Comparison of ENCODE assay signal across 16 cellular contexts in the genomic region with DNA sequence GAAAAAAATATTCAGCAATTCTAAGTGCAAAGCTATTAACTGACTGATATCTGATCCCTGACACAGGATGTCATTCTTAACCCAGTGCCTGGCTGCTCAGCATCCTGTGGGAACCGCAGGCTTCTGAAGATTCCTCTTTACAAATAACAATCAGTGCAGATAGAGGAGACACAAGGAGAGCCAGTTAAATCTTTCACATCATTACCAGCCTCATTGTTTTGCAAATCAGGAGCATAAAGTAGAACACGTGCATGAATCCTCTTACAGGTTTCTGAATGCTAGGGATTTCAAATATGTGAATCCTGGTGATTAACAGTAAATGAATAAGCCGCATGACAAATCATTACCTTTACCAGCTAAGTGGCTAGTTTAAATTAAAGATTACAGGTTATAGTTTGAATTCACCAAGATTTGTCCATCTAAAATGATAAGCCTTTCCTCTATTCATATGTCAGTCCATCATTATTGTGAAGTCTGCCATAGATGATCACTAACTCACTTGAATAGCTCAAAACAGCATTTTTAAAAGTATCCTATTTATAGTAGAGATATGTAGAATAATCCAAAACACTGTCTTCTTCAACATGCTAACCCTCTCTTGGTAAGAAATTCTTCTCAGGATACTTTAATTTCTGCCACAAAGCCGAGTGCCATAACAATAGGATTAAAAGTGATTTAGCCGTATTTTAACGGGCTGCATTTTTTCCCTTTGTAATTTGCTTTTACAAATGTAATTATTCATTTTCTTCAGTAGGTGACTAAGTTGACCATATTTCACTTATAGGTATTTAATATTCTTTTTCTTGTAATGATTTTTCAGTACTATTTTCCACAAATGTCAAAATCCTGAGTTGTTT.
A peak's percentile ranks its signal among the peaks of the same experiment; 100 is the strongest.
DNase-seq lines count a peak whose midpoint lies in the region; ATAC-seq and TF ChIP-seq lines count a peak whose summit lies in the region.
"Had no signal": no experiment of that assay in that cellular context is flagged by ENCODE, and none has a peak within 500 bp of the region (broad histone marks: within the 10 kb centered on the region; RNA-seq: fewer than 3 reads in every experiment).

No MANE protein-coding gene starts in this region.

- in situ Hi-C loops in astrocyte of the spinal cord (cut with HindIII; ENCODE audit: low sequenced_read_pairs), result no loop called here

- DNase-seq in A172 (ENCODE audit: low spot score) (peak; percentile 46), HT1080 (ENCODE audit: low read depth) (peak; percentile 69), astrocyte of the spinal cord (ENCODE audit: low read depth, low spot score) (peak; percentile 58), iris pigment epithelial cell (ENCODE audit: low read depth) (peak; percentile 60), middle frontal gyrus (ENCODE audit: extremely low spot score, low spot score) (no peak)
- no peak for DNase-seq in effector CD4-positive, alpha-beta T cell
- DNase-seq: activated CD8-positive, alpha-beta memory T cell treated with anti-CD3 and anti-CD28 coated beads, Interleukin-2, amount 10 ng/mL, durations not matched to agents 7 days and 5 days; activated naive CD8-positive, alpha-beta T cell treated with anti-CD3 and anti-CD28 coated beads, Interleukin-2, amount 10 ng/mL, durations not matched to agents 7 days and 5 days; DND-41; dorsolateral prefrontal cortex; KG1; NCI-H2081 treated with DMSO at 0.1 percent for 48 hours; uterus had no signal

- no peak for TF ChIP-seq CTCF in astrocyte of the spinal cord (IDR thresholded peaks at IDR 0.05; ENCODE audit: low read depth, low read length)

- no peak for ATAC-seq in HG02885 (IDR thresholded peaks at IDR 0.05; ENCODE audit: poor library complexity, unreplicated experiment)
- no peak for ATAC-seq in HG02798 (IDR thresholded peaks at IDR 0.05; ENCODE audit: poor library complexity, unreplicated experiment)
- ATAC-seq: activated CD8-positive, alpha-beta memory T cell treated with anti-CD3 and anti-CD28 coated beads, Interleukin-2, amount 10 ng/mL, durations not matched to agents 7 days and 5 days; gastroesophageal sphincter had no signal

- no peak overlapping the region for H3K4me3 ChIP-seq in astrocyte of the spinal cord (ENCODE audit: low read depth, low read length)
- H3K4me3 ChIP-seq: gastroesophageal sphincter, uterus had no signal

Comparison
In these comparisons a context has a peak if more than half of its experiments do, and no peak if none do; other contexts are left out.
1. DNase-seq: peak in A172 (single experiment), HT1080 (single experiment), astrocyte of the spinal cord (single experiment) and iris pigment epithelial cell (single experiment); none in effector CD4-positive, alpha-beta T cell (single experiment) and middle frontal gyrus (single experiment).